10 cellular contexts compared by ENCODE assay signal in the genomic region with DNA sequence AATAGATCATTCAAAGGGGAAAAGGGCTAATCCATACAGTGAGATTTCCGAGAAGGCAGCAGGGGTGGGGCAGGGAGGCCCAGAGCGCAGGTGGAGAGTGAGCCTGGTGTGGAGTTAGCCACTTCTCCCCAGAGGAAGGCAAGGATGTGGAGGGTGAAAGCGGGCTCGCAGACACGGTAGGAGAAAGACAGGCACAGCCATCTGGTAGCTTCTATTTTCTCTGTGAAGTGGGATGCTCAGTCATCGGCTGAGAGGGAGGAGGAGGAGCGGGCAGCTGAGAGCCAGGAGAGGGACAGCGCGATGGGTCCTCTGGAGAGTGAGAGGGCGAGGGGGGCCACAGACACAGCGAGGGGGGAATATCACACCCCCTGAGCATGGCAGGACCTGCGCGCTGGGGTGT.
DNase-seq lines count a peak whose midpoint lies in the region; ATAC-seq and TF ChIP-seq lines count a peak whose summit lies in the region.
"Had no signal": no experiment of that assay in that cellular context is flagged by ENCODE, and none has a peak within 500 bp of the region (broad histone marks: within the 10 kb centered on the region; RNA-seq: fewer than 3 reads in every experiment).

No MANE protein-coding gene starts in this region.

- H3K79me2 ChIP-seq in PC-9 (ENCODE audit: low read depth) = no peaks in the 10 kb centered on the region

- ATAC-seq in left cardiac atrium = peak; percentile 5 to 44
- ATAC-seq in GM18511 (IDR thresholded peaks at IDR 0.05; ENCODE audit: unreplicated experiment) = no peak
- ATAC-seq in HG03457 (IDR thresholded peaks at IDR 0.05; ENCODE audit: unreplicated experiment) = no peak

- H3K9me3 Mint-ChIP-seq in glutamatergic neuron (ENCODE audit: unreplicated experiment) = peaks cover 14% of the 10 kb centered on the region
- H3K9me3 Mint-ChIP-seq in activated T-helper 1 cell treated with anti-CD3 and anti-CD28 coated beads, Interleukin-12 subunit alpha, Interleukin-12 subunit beta, Interleukin-2, Interleukin-4 antibody, amounts not matched to agents 30 ng/mL and 10 ng/mL and 1 ng/mL, durations not matched to agents 14 hours and 24 hours and 36 hours = no peaks in the 10 kb centered on the region

- peak overlapping the region; percentile 92 for H3K27ac Mint-ChIP-seq in glutamatergic neuron (ENCODE audit: unreplicated experiment)
- H3K27ac Mint-ChIP-seq in activated T-helper 1 cell treated with anti-CD3 and anti-CD28 coated beads, Interleukin-12 subunit alpha, Interleukin-12 subunit beta, Interleukin-2, Interleukin-4 antibody, amounts not matched to agents 30 ng/mL and 10 ng/mL and 1 ng/mL, durations not matched to agents 14 hours and 24 hours and 36 hours = no peak overlapping the region
- H3K27ac Mint-ChIP-seq: CD4-positive, alpha-beta T cell had no signal

- peak overlapping the region; percentile 64 for H3K4me2 ChIP-seq in PC-9

- DNase-seq in left cardiac atrium = no peak
- DNase-seq in right atrium auricular region (ENCODE audit: low spot score) = no peak
- no peak for DNase-seq in PC-9
- peak; percentile 68 for DNase-seq in glutamatergic neuron
- no peak for DNase-seq in activated T-helper 1 cell treated with anti-CD3 and anti-CD28 coated beads, Interleukin-12 subunit alpha, Interleukin-12 subunit beta, Interleukin-2, Interleukin-4 antibody, amounts not matched to agents 30 ng/mL and 10 ng/mL and 1 ng/mL, durations not matched to agents 14 hours and 24 hours and 36 hours (ENCODE audit: low spot score)
- DNase-seq in NCI-H2081 treated with DMSO at 0.1 percent for 48 hours (lab: John Stamatoyannopoulos, UW) = no peak
- DNase-seq: CD4-positive, alpha-beta T cell; left lung had no signal

- no peaks in the 10 kb centered on the region for H3K27me3 ChIP-seq in right atrium auricular region
- no peaks in the 10 kb centered on the region for H3K27me3 ChIP-seq in PC-9 (ENCODE audit: insufficient read depth, low read depth)
- H3K27me3 ChIP-seq: left lung had no signal

- TF ChIP-seq CTCF in right atrium auricular region (IDR thresholded peaks at IDR 0.05) = no peak
- TF ChIP-seq CTCF in PC-9 (conservative IDR thresholded peaks at IDR 0.05) = no peak
- TF ChIP-seq CTCF in glutamatergic neuron (IDR thresholded peaks at IDR 0.05; ENCODE audit: partially characterized antibody, unreplicated experiment) = no peak

- peaks cover 9% of the 10 kb centered on the region for H3K27me3 Mint-ChIP-seq in glutamatergic neuron (ENCODE audit: unreplicated experiment)
- no peaks in the 10 kb centered on the region for H3K27me3 Mint-ChIP-seq in activated T-helper 1 cell treated with anti-CD3 and anti-CD28 coated beads, Interleukin-12 subunit alpha, Interleukin-12 subunit beta, Interleukin-2, Interleukin-4 antibody, amounts not matched to agents 30 ng/mL and 10 ng/mL and 1 ng/mL, durations not matched to agents 14 hours and 24 hours and 36 hours (ENCODE audit: insufficient read depth)

- peaks cover 32% of the 10 kb centered on the region for H3F3A ChIP-seq in PC-9 (ENCODE audit: insufficient read depth, low read depth)

- peaks cover 33% of the 10 kb centered on the region for H3K4me1 Mint-ChIP-seq in glutamatergic neuron (ENCODE audit: low read depth, unreplicated experiment)
- no peaks in the 10 kb centered on the region for H3K4me1 Mint-ChIP-seq in activated T-helper 1 cell treated with anti-CD3 and anti-CD28 coated beads, Interleukin-12 subunit alpha, Interleukin-12 subunit beta, Interleukin-2, Interleukin-4 antibody, amounts not matched to agents 30 ng/mL and 10 ng/mL and 1 ng/mL, durations not matched to agents 14 hours and 24 hours and 36 hours (ENCODE audit: low read depth)

- H3K9me3 ChIP-seq in right atrium auricular region (peaks cover 0 to 6% of the 10 kb centered on the region in 2 donors), PC-9 (ENCODE audit: insufficient read depth, low read depth) (peaks cover 11% of the 10 kb centered on the region; the same call in 1 of the 2 replicates)

- no peaks in the 10 kb centered on the region for H3K36me3 Mint-ChIP-seq in glutamatergic neuron (ENCODE audit: unreplicated experiment)
- no peaks in the 10 kb centered on the region for H3K36me3 Mint-ChIP-seq in activated T-helper 1 cell treated with anti-CD3 and anti-CD28 coated beads, Interleukin-12 subunit alpha, Interleukin-12 subunit beta, Interleukin-2, Interleukin-4 antibody, amounts not matched to agents 30 ng/mL and 10 ng/mL and 1 ng/mL, durations not matched to agents 14 hours and 24 hours and 36 hours (ENCODE audit: low read depth)

- H3K27ac ChIP-seq in right atrium auricular region (no peak overlapping the region), PC-9 (peak overlapping the region; percentile 20; the same call in 1 of the 2 replicates)
- H3K27ac ChIP-seq: left lung had no signal

- H4K20me1 ChIP-seq in PC-9 (ENCODE audit: insufficient read depth) = no peaks in the 10 kb centered on the region

- intact Hi-C loops in left cardiac atrium (cut with DNase I) (no loop called here), PC-9 (cut with micrococcal nuclease; ENCODE audit: unreplicated experiment) (loop anchor here (2.0 to 5.0 kb wide), 3 partner anchors 58 to 148 kb away; no protein-coding TSS in a partner anchor)
- intact Hi-C loops in activated T-helper 1 cell treated with anti-CD3 and anti-CD28 coated beads, Interleukin-12 subunit alpha, Interleukin-12 subunit beta, Interleukin-2, Interleukin-4 antibody, amounts not matched to agents 30 ng/mL and 10 ng/mL and 1 ng/mL, durations not matched to agents 14 hours and 24 hours and 36 hours (cut with micrococcal nuclease) = no loop called here

- no peaks in the 10 kb centered on the region for H3K9me2 ChIP-seq in PC-9 (ENCODE audit: insufficient read depth)

- peak overlapping the region; percentile 72 for H3K4me3 Mint-ChIP-seq in glutamatergic neuron (ENCODE audit: unreplicated experiment)
- no peak overlapping the region for H3K4me3 Mint-ChIP-seq in activated T-helper 1 cell treated with anti-CD3 and anti-CD28 coated beads, Interleukin-12 subunit alpha, Interleukin-12 subunit beta, Interleukin-2, Interleukin-4 antibody, amounts not matched to agents 30 ng/mL and 10 ng/mL and 1 ng/mL, durations not matched to agents 14 hours and 24 hours and 36 hours
- H3K4me3 Mint-ChIP-seq: CD4-positive, alpha-beta T cell had no signal

- H3K36me3 ChIP-seq in right atrium auricular region = no peaks in the 10 kb centered on the region
- 0 out of 2 replicates have a peak, but pooled peaks cover 3% of the 10 kb centered on the region for H3K36me3 ChIP-seq in PC-9 (ENCODE audit: low read depth)
- H3K36me3 ChIP-seq: left lung had no signal

- H3K4me3 ChIP-seq in right atrium auricular region (no peak overlapping the region), PC-9 (no peak overlapping the region)
- H3K4me3 ChIP-seq: left lung had no signal

- CTCF ChIA-PET in PC-9 (lab: Charles Lee) = no interaction called here

- H3K4me1 ChIP-seq in right atrium auricular region = peaks cover 0 to 11% of the 10 kb centered on the region in 2 donors
- H3K4me1 ChIP-seq in PC-9 (replicated peaks; ENCODE audit: insufficient read depth) = peaks cover 48% of the 10 kb centered on the region
- H3K4me1 ChIP-seq: left lung had no signal

- no peak overlapping the region for H2AFZ ChIP-seq in PC-9

- POLR2A ChIA-PET in PC-9 (lab: Charles Lee; ENCODE audit: unreplicated experiment) = interaction anchor here (0.6 to 1.6 kb wide), 3 partner anchors 13 to 785 kb away, joined by 3 to 8 read pairs (median 5); no protein-coding TSS in a partner anchor

- no TSS peak for BruUV-seq in PC-9 (replicated peaks; lab: Mats Ljungman, UMichigan)

Comparison
In these comparisons a context has a peak if more than half of its experiments do, and no peak if none do; other contexts are left out.
1. ATAC-seq: peak in left cardiac atrium (2 of 2); none in GM18511 (single experiment) and HG03457 (single experiment).